Comparison of ENCODE assay signal across 11 cellular contexts in genomic region chr4:159071178-159071968, GRCh38. TPM values are rescaled to one million over a fixed set of nuclear protein-coding genes. Genes with fewer than 3 reads are reported as not detected.
DNase-seq lines count a peak whose midpoint lies in the region; ATAC-seq, FAIRE-seq and TF ChIP-seq lines count a peak whose summit lies in the region.
"Had no signal": no experiment of that assay in that cellular context is flagged by ENCODE, and none has a peak within 500 bp of the region (broad histone marks: within the 10 kb centered on the region; RNA-seq: fewer than 3 reads in every experiment).

No MANE protein-coding gene starts in this region.

- POLR2A ChIA-PET in RWPE1 (lab: Yijun Ruan, JAX; ENCODE audit: low non-redundant PET): interaction anchor here (0.6 kb wide), 1 partner anchor 75 kb away, joined by 4 read pairs; no protein-coding TSS in a partner anchor

- no peaks in the 10 kb centered on the region for H4K20me1 ChIP-seq in MM.1S (ENCODE audit: insufficient read depth, low read length)

- H3K4me1 ChIP-seq in mucosa of descending colon (ENCODE audit: low read depth) (no peaks in the 10 kb centered on the region), MM.1S (ENCODE audit: low read length) (peaks cover 5% of the 10 kb centered on the region)

- H3K9me2 ChIP-seq in MM.1S (replicated peaks; ENCODE audit: insufficient read depth, low read length): no peaks in the 10 kb centered on the region

- no peak overlapping the region for H2AFZ ChIP-seq in MM.1S (ENCODE audit: low read length)

- H3K27me3 ChIP-seq in MM.1S (replicated peaks; ENCODE audit: insufficient read depth, low read length): peaks cover 11% of the 10 kb centered on the region; the same call in 1 of the 2 replicates

- no peaks in the 10 kb centered on the region for H3F3A ChIP-seq in MM.1S (ENCODE audit: insufficient read depth, low read length)

- CTCF ChIA-PET in RWPE1 (lab: Yijun Ruan, JAX): interaction anchor here (0.6 kb wide), 1 partner anchor 70 kb away, joined by 3 read pairs; no protein-coding TSS in a partner anchor

- H3K27ac ChIP-seq in RWPE1 (peak overlapping the region; percentile 82), MM.1S (ENCODE audit: low read length) (no peak overlapping the region)

- TF ChIP-seq CTCF in RWPE1 (conservative IDR thresholded peaks at IDR 0.05; ENCODE audit: low read depth) (no peak), mucosa of descending colon (IDR thresholded peaks at IDR 0.05) (no peak), MM.1S (IDR thresholded peaks at IDR 0.05; ENCODE audit: low read length) (no peak)

- intact Hi-C loops in mucosa of descending colon (cut with DNase I, micrococcal nuclease): no loop called here

- peak; percentile 67 for ATAC-seq in esophagus mucosa
- peak; percentile 95 for ATAC-seq in mucosa of descending colon
- ATAC-seq: CD8-positive, alpha-beta T cell had no signal

- H3K9me3 ChIP-seq in mucosa of descending colon: no peaks in the 10 kb centered on the region
- H3K9me3 ChIP-seq in MM.1S (replicated peaks; ENCODE audit: insufficient read depth, low read length): no peaks in the 10 kb centered on the region

- TF ChIP-seq POLR2A in GM12892 (IDR thresholded peaks at IDR 0.05; ENCODE audit: low read depth, low read length): no peak

- H3K79me2 ChIP-seq in MM.1S (ENCODE audit: low read length): no peaks in the 10 kb centered on the region

- FAIRE-seq in GM12892 (lab: Jason Lieb, UNC): no peak

- H3K36me3 ChIP-seq in mucosa of descending colon (ENCODE audit: low read depth) (no peaks in the 10 kb centered on the region), MM.1S (replicated peaks; ENCODE audit: insufficient read depth, low read length) (no peaks in the 10 kb centered on the region)

- DNase-seq in EH (ENCODE audit: low read depth) (peak; percentile 80), RWPE1 (ENCODE audit: low spot score) (peak; percentile 46), mucosa of descending colon (no peak), NCI-H146 (lab: John Stamatoyannopoulos, UW) (no peak), NCI-H1048 (lab: John Stamatoyannopoulos, UW) (no peak), GM12892 (ENCODE audit: insufficient read length) (no peak), MM.1S (no peak)
- DNase-seq: activated B cell treated with CpG ODN at 0.5 μM for 24 hours; CD8-positive, alpha-beta T cell had no signal

- no peak overlapping the region for H3K9ac ChIP-seq in MM.1S (ENCODE audit: low read length)

- H3K4me3 ChIP-seq in mucosa of descending colon (no peak overlapping the region), MM.1S (ENCODE audit: low read length) (no peak overlapping the region)
- H3K4me3 ChIP-seq: skin epidermis had no signal

- H3K4me2 ChIP-seq in MM.1S (ENCODE audit: low read depth, low read length): no peak overlapping the region

RNA-seq across cellular contexts. Expression of gene RAPGEF2, which starts 31.5 kb away (rescaled TPM):
- total RNA-seq in esophagus mucosa (8.4 TPM), mucosa of descending colon (10 to 100 TPM; 42.8 to 68.2 (median 55.1) TPM)
- polyA plus RNA-seq in GM12892 (2012; ENCODE audit: missing spikeins): 5.9 TPM

Comparison
In these comparisons a context has a peak if more than half of its experiments do, and no peak if none do; other contexts are left out.
1. DNase-seq: peak in EH (single experiment) and RWPE1 (single experiment); none in mucosa of descending colon (0 of 3), NCI-H146 (single experiment), NCI-H1048 (single experiment), GM12892 (single experiment) and MM.1S (single experiment).